In genomic region chr4:168562021-168562691, GRCh38 we compare ENCODE assay signal across 19 cellular contexts.
DNase-seq lines count a peak whose midpoint lies in the region; ATAC-seq, FAIRE-seq and TF ChIP-seq lines count a peak whose summit lies in the region.
"Had no signal": no experiment of that assay in that cellular context is flagged by ENCODE, and none has a peak within 500 bp of the region (broad histone marks: within the 10 kb centered on the region; RNA-seq: fewer than 3 reads in every experiment).

No MANE protein-coding gene starts in this region.

- no peaks in the 10 kb centered on the region for H3K9me3 ChIP-seq in mucosa of descending colon
- H3K9me3 ChIP-seq: colonic mucosa, gastroesophageal sphincter, uterus had no signal

- intact Hi-C loops in mucosa of descending colon (cut with DNase I, micrococcal nuclease): no loop called here

- no peak overlapping the region for H3K27ac ChIP-seq in ACC112 (ENCODE audit: low read depth, low read length)
- H3K27ac ChIP-seq: colonic mucosa, gastroesophageal sphincter had no signal

- H3K4me3 ChIP-seq in ACC112 (ENCODE audit: low read depth, low read length): no peak overlapping the region
- H3K4me3 ChIP-seq in bronchial epithelial cell (ENCODE audit: low read depth, low read length): no peak overlapping the region
- H3K4me3 ChIP-seq in mucosa of descending colon: no peak overlapping the region
- H3K4me3 ChIP-seq: colonic mucosa, gastroesophageal sphincter, uterus had no signal

- H3K4me1 ChIP-seq in ACC112 (ENCODE audit: control insufficient read depth, insufficient read depth, low read length, unreplicated experiment) (peaks cover 54% of the 10 kb centered on the region), mucosa of descending colon (ENCODE audit: low read depth) (peaks cover 4% of the 10 kb centered on the region)
- H3K4me1 ChIP-seq: colonic mucosa, uterus had no signal

- no peak for TF ChIP-seq CTCF in bronchial epithelial cell (IDR thresholded peaks at IDR 0.05; ENCODE audit: insufficient read depth, low read length, severe bottlenecking)
- TF ChIP-seq CTCF in mucosa of descending colon (IDR thresholded peaks at IDR 0.05): no peak

- peak overlapping the region; percentile 14 for H2AFZ ChIP-seq in ACC112 (ENCODE audit: low read length, unreplicated experiment)

- no peaks in the 10 kb centered on the region for H3K36me3 ChIP-seq in ACC112 (ENCODE audit: insufficient read depth, low read length)
- no peaks in the 10 kb centered on the region for H3K36me3 ChIP-seq in bronchial epithelial cell (ENCODE audit: control insufficient read depth, insufficient read depth, low read length)
- no peaks in the 10 kb centered on the region for H3K36me3 ChIP-seq in mucosa of descending colon (ENCODE audit: low read depth)
- H3K36me3 ChIP-seq: colonic mucosa, gastroesophageal sphincter, uterus had no signal

- DNase-seq in LHCN-M2 (ENCODE audit: low read depth): peak; percentile 75
- peak; percentile 80 for DNase-seq in bronchial epithelial cell (ENCODE audit: low read depth)
- DNase-seq in mucosa of descending colon: no peak
- no peak for DNase-seq in HUDEP-2 (lab: John Stamatoyannopoulos, UW; ENCODE audit: unreplicated experiment in 76 of 76)
- no peak for DNase-seq in NCI-H2196 (lab: John Stamatoyannopoulos, UW; ENCODE audit: unreplicated experiment)
- DNase-seq in superior temporal gyrus (ENCODE audit: extremely low spot score): no peak
- DNase-seq: activated CD4-positive, alpha-beta memory T cell treated with anti-CD3 and anti-CD28 coated beads for 36 hours; activated naive CD4-positive, alpha-beta T cell treated with Interleukin-2 at 50 U/mL for 16 hours; colonic mucosa; nucleus accumbens; OCI-M1; stimulated activated CD4-positive, alpha-beta T cell treated with anti-CD3 and anti-CD28 coated beads, Interleukin-15, amount 100 ng/mL, for 24 hours; stimulated activated CD8-positive, alpha-beta memory T cell treated with anti-CD3 and anti-CD28 coated beads, Interleukin-4, amount 100 ng/mL, for 48 hours; uterus had no signal

- H3K79me2 ChIP-seq in ACC112 (ENCODE audit: control insufficient read depth, insufficient read depth, low read length, unreplicated experiment): no peaks in the 10 kb centered on the region

- ATAC-seq in mucosa of descending colon (peak; percentile 75), GM18907 (IDR thresholded peaks at IDR 0.05; ENCODE audit: unreplicated experiment) (no peak)
- ATAC-seq: gastroesophageal sphincter, left lobe of liver had no signal

- H3K27me3 ChIP-seq in ACC112 (ENCODE audit: insufficient read depth, low read length) (no peaks in the 10 kb centered on the region), bronchial epithelial cell (ENCODE audit: control insufficient read depth, insufficient read depth, low read length) (no peaks in the 10 kb centered on the region)
- H3K27me3 ChIP-seq: colonic mucosa, gastroesophageal sphincter, uterus had no signal

- FAIRE-seq in bronchial epithelial cell (lab: Jason Lieb, UNC): no peak
- FAIRE-seq: GM18507 had no signal

Comparison
In these comparisons a context has a peak if more than half of its experiments do, and no peak if none do; other contexts are left out.
1. DNase-seq: peak in LHCN-M2 (single experiment) and bronchial epithelial cell (single experiment); none in mucosa of descending colon (0 of 3), HUDEP-2 (0 of 76), NCI-H2196 (single experiment) and superior temporal gyrus (single experiment).